In genomic region chr3:52017467-52018065, GRCh38 we compare ENCODE assay signal across 30 cellular contexts. TPM values are rescaled to one million over a fixed set of nuclear protein-coding genes. Genes with fewer than 3 reads are reported as not detected.
A peak's percentile ranks its signal among the peaks of the same experiment; 100 is the strongest.
DNase-seq lines count a peak whose midpoint lies in the region; ATAC-seq, FAIRE-seq and TF ChIP-seq lines count a peak whose summit lies in the region.
"Had no signal": no experiment of that assay in that cellular context is flagged by ENCODE, and none has a peak within 500 bp of the region (broad histone marks: within the 10 kb centered on the region; RNA-seq: fewer than 3 reads in every experiment).

No MANE protein-coding gene starts in this region.

- peak overlapping the region; percentile 39 for H3K27ac Mint-ChIP-seq in T-helper 17 cell
- H3K27ac Mint-ChIP-seq: activated naive CD8-positive, alpha-beta T cell; activated T-helper 17 cell treated with anti-CD3 and anti-CD28 coated beads, Interleukin-2, amount 50 U/mL, for 72 hours; CD4-positive, alpha-beta T cell; natural killer cell treated with Interleukin-12 subunit alpha and Interleukin-12 subunit beta and Interleukin-15 and Interleukin-18, amount 100 ng/mL, for 72 hours had no signal

- no peak for ATAC-seq in T-helper 17 cell
- no peak for ATAC-seq in thoracic aorta (ENCODE audit: insufficient number of reproducible peaks, low FRiP score, low read depth)
- no peak for ATAC-seq in HG02840 (IDR thresholded peaks at IDR 0.05; ENCODE audit: low FRiP score, unreplicated experiment)
- no peak for ATAC-seq in HG03432 (IDR thresholded peaks at IDR 0.05; ENCODE audit: unreplicated experiment)
- ATAC-seq: activated T-helper 17 cell treated with anti-CD3 and anti-CD28 coated beads, Interleukin-2, amount 50 U/mL, for 72 hours; natural killer cell treated with Interleukin-12 subunit alpha and Interleukin-12 subunit beta and Interleukin-15 and Interleukin-18, amount 100 ng/mL, for 72 hours; stimulated activated naive CD8-positive, alpha-beta T cell treated with anti-CD3 and anti-CD28 coated beads, Interleukin-15, amount 100 ng/mL, for 72 hours had no signal

- intact Hi-C loops in kidney (cut with DNase I), result no loop called here

- H3K4me3 ChIP-seq in kidney (ENCODE audit: low read length in 2 of 2) (no peak overlapping the region), thoracic aorta (no peak overlapping the region)
- H3K4me3 ChIP-seq: colonic mucosa, esophagus squamous epithelium, MG63, sigmoid colon, tibial nerve had no signal

- no peaks in the 10 kb centered on the region for H3K36me3 ChIP-seq in kidney (ENCODE audit: control insufficient read depth in 1 of 2, insufficient read depth in 2 of 2, low read length in 2 of 2)
- no peaks in the 10 kb centered on the region for H3K36me3 ChIP-seq in thoracic aorta
- H3K36me3 ChIP-seq: colonic mucosa, esophagus squamous epithelium, MG63, sigmoid colon, tibial nerve had no signal

- H3K27ac ChIP-seq in kidney (ENCODE audit: low read depth in 2 of 2, low read length in 2 of 2), result peak overlapping the region; percentile 1 to 43
- peak overlapping the region; percentile 92 to 95 for H3K27ac ChIP-seq in thoracic aorta
- H3K27ac ChIP-seq: colonic mucosa, parathyroid adenoma had no signal

- no peak overlapping the region for H3K4me3 Mint-ChIP-seq in T-helper 17 cell
- H3K4me3 Mint-ChIP-seq: activated naive CD8-positive, alpha-beta T cell; activated T-helper 17 cell treated with anti-CD3 and anti-CD28 coated beads, Interleukin-2, amount 50 U/mL, for 72 hours; CD4-positive, alpha-beta T cell; natural killer cell treated with Interleukin-12 subunit alpha and Interleukin-12 subunit beta and Interleukin-15 and Interleukin-18, amount 100 ng/mL, for 72 hours; stimulated activated naive CD8-positive, alpha-beta T cell treated with anti-CD3 and anti-CD28 coated beads, Interleukin-15, amount 100 ng/mL, for 72 hours had no signal

- H3K9me3 ChIP-seq in T-helper 17 cell (ENCODE audit: control insufficient read depth, low read length, poor library complexity, severe bottlenecking) (no peaks in the 10 kb centered on the region), kidney (ENCODE audit: control insufficient read depth in 1 of 2, low read length in 2 of 2) (no peaks in the 10 kb centered on the region), thoracic aorta (no peaks in the 10 kb centered on the region)
- H3K9me3 ChIP-seq: colonic mucosa, esophagus squamous epithelium, MG63, sigmoid colon, tibial nerve had no signal

- no peak for DNase-seq in T-helper 17 cell
- peak; percentile 67 for DNase-seq in cerebellar cortex (ENCODE audit: low spot score)
- DNase-seq in kidney, result no peak
- DNase-seq in thoracic aorta (ENCODE audit: low spot score), result no peak
- no peak for DNase-seq in DMS79 (lab: John Stamatoyannopoulos, UW)
- DNase-seq: activated CD4-positive, alpha-beta T cell treated with anti-CD3 and anti-CD28 coated beads, Interleukin-2, amount 50 U/mL, for 4 hours; activated CD4-positive, CD25-positive, alpha-beta regulatory T cell; activated CD8-positive, alpha-beta memory T cell treated with anti-CD3 and anti-CD28 coated beads, Interleukin-2, amount 50 U/mL, for 4 hours; CD4-positive, alpha-beta T cell; colonic mucosa; esophagus squamous epithelium; KBM-7; kidney glomerular epithelial cell; MG63; NCI-H1417; NCI-H2107; NCI-H446 treated with DMSO at 0.1 percent for 48 hours; OCI-M1; SHP77 treated with DMSO at 0.1 percent for 48 hours; sigmoid colon; stimulated activated CD4-positive, alpha-beta T cell treated with anti-CD3 and anti-CD28 coated beads, Interleukin-15, amount 100 ng/mL, for 24 hours; stimulated activated naive CD8-positive, alpha-beta T cell treated with anti-CD3 and anti-CD28 coated beads, Interleukin-15, amount 100 ng/mL, for 72 hours; SW 1271 had no signal

- H3K4me1 ChIP-seq in kidney (ENCODE audit: control insufficient read depth in 1 of 2, insufficient read depth in 1 of 2, low read depth in 1 of 2, low read length in 2 of 2) (peaks cover 0 to 44% of the 10 kb centered on the region in 2 donors), thoracic aorta (ENCODE audit: control insufficient read depth in 1 of 2, low read depth in 2 of 2) (peaks cover 28 to 70% of the 10 kb centered on the region in 2 donors)
- H3K4me1 ChIP-seq: colonic mucosa, parathyroid adenoma had no signal

- peak overlapping the region in 1 of 2 donors; percentile 19 for H3K9ac ChIP-seq in kidney (ENCODE audit: low read length in 2 of 2)
- H3K9ac ChIP-seq: parathyroid adenoma had no signal

- no peaks in the 10 kb centered on the region for H3K36me3 Mint-ChIP-seq in T-helper 17 cell (ENCODE audit: low read depth)
- H3K36me3 Mint-ChIP-seq: activated naive CD8-positive, alpha-beta T cell; natural killer cell treated with Interleukin-12 subunit alpha and Interleukin-12 subunit beta and Interleukin-15 and Interleukin-18, amount 100 ng/mL, for 72 hours had no signal

- H3K4me1 Mint-ChIP-seq in T-helper 17 cell, result peaks cover 9% of the 10 kb centered on the region
- H3K4me1 Mint-ChIP-seq: activated T-helper 17 cell treated with anti-CD3 and anti-CD28 coated beads, Interleukin-2, amount 50 U/mL, for 72 hours; stimulated activated naive CD8-positive, alpha-beta T cell treated with anti-CD3 and anti-CD28 coated beads, Interleukin-15, amount 100 ng/mL, for 72 hours had no signal

- H3K27me3 ChIP-seq in thoracic aorta (replicated peaks; ENCODE audit: insufficient read depth), result no peaks in the 10 kb centered on the region
- H3K27me3 ChIP-seq: colonic mucosa, esophagus squamous epithelium, MG63, sigmoid colon, tibial nerve had no signal

- H3K27me3 Mint-ChIP-seq in T-helper 17 cell, result no peaks in the 10 kb centered on the region
- H3K27me3 Mint-ChIP-seq: activated naive CD8-positive, alpha-beta T cell; activated T-helper 17 cell treated with anti-CD3 and anti-CD28 coated beads, Interleukin-2, amount 50 U/mL, for 72 hours; CD4-positive, alpha-beta T cell; natural killer cell treated with Interleukin-12 subunit alpha and Interleukin-12 subunit beta and Interleukin-15 and Interleukin-18, amount 100 ng/mL, for 72 hours; stimulated activated naive CD8-positive, alpha-beta T cell treated with anti-CD3 and anti-CD28 coated beads, Interleukin-15, amount 100 ng/mL, for 72 hours had no signal

- TF ChIP-seq CTCF in kidney (IDR thresholded peaks at IDR 0.05; ENCODE audit: borderline replicate concordance, extremely low read depth, insufficient read depth) (no peak), thoracic aorta (IDR thresholded peaks at IDR 0.05) (no peak)

- no peak for FAIRE-seq in kidney (lab: Jason Lieb, UNC)

RNA-seq across cellular contexts. Expression of gene RPL29, which starts 21.9 kb away (rescaled TPM):
- 1,000 to 10,000 TPM; 1,359 to 1,493 TPM for total RNA-seq in T-helper 17 cell
- total RNA-seq in kidney, result 785 TPM
- polyA plus RNA-seq in kidney (ENCODE audit: insufficient read depth, low read depth, low replicate concordance), result 1,416 TPM
- 100 to 1,000 TPM; 642 to 718 TPM for total RNA-seq in thoracic aorta

RNA-seq across cellular contexts. Expression of gene ACY1, which starts 34.2 kb away (rescaled TPM):
- total RNA-seq in T-helper 17 cell (1 to 10 TPM; 7.1 to 7.6 TPM), kidney (68.1 TPM), thoracic aorta (10 to 100 TPM in 1 of 2 donors, 1 to 10 TPM in 1; 6.1 to 12.3 TPM)
- 856 TPM for polyA plus RNA-seq in kidney (ENCODE audit: insufficient read depth, low read depth, low replicate concordance)

RNA-seq across cellular contexts. Expression of gene DUSP7, which starts 38.8 kb away (rescaled TPM):
- total RNA-seq in T-helper 17 cell (10 to 100 TPM; 15.8 to 18.6 TPM), kidney (19.8 TPM), thoracic aorta (10 to 100 TPM; 41.1 to 42.2 TPM)
- 10.1 TPM for polyA plus RNA-seq in kidney (ENCODE audit: insufficient read depth, low read depth, low replicate concordance)

RNA-seq across cellular contexts. Expression of gene ABHD14A, which starts 42.7 kb away (rescaled TPM):
- total RNA-seq in T-helper 17 cell, result 10 to 100 TPM; 13.9 to 14.6 TPM
- total RNA-seq in kidney, result 20.7 TPM
- 50.5 TPM for polyA plus RNA-seq in kidney (ENCODE audit: insufficient read depth, low read depth, low replicate concordance)
- total RNA-seq in thoracic aorta, result 10 to 100 TPM in 1 of 2 donors, 1 to 10 TPM in 1; 9.7 to 24.0 TPM

RNA-seq across cellular contexts. Expression of gene ABHD14B, which starts 43.7 kb away (rescaled TPM):
- total RNA-seq in T-helper 17 cell (10 to 100 TPM; 34.8 to 51.1 TPM), kidney (73.5 TPM), thoracic aorta (10 to 100 TPM; 28.6 to 55.2 TPM)
- 207 TPM for polyA plus RNA-seq in kidney (ENCODE audit: insufficient read depth, low read depth, low replicate concordance)
